Comparison of ENCODE assay signal across 1 cellular context in the genomic region with DNA sequence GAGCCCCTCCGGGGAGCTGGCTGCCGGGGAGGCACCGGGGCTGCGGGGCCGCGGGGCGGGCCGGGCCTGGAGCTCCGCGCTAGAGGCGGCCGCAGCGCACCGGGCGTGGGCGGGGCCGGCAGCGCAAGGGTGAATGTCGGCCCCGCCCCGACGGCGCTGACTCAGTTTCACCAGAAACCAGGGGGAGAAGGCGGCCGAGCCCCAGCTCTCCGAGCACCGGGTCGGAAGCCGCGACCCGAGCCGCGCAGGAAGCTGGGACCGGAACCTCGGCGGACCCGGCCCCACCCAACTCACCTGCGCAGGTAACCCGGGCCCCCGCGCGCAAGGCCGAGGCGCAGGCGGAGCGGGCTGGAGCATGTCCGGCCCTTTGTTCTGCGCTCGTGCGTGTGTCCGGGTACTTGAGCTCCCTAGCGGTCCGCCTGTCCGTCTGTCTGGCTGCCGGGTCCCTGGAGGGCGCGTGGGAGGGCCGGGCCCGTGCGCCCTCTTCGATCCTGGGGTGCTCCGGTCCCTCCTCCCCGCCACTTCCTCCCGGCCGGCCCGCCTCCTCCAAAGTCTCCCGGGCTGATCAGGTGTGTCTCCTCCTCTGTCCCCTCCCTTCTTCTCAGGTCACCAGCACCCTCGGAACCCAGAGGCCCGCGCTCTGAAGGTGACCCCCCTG.
TF ChIP-seq lines count a peak whose summit lies in the region.

A gene with protein sequence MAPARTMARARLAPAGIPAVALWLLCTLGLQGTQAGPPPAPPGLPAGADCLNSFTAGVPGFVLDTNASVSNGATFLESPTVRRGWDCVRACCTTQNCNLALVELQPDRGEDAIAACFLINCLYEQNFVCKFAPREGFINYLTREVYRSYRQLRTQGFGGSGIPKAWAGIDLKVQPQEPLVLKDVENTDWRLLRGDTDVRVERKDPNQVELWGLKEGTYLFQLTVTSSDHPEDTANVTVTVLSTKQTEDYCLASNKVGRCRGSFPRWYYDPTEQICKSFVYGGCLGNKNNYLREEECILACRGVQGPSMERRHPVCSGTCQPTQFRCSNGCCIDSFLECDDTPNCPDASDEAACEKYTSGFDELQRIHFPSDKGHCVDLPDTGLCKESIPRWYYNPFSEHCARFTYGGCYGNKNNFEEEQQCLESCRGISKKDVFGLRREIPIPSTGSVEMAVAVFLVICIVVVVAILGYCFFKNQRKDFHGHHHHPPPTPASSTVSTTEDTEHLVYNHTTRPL (plus strand): TSS at position 164 of the 658 bp plus-strand sequence. CDS start 507 bp downstream, outside the sequence.

TF ChIP-seq in IMR-90, 13 proteins besides CTCF, POLR2A, EP300 and RAD21:
- TF ChIP-seq RFX5 (IDR thresholded peaks at IDR 0.05; ENCODE audit: low read depth, low read length) (no peak), MXI1 (IDR thresholded peaks at IDR 0.05; ENCODE audit: borderline replicate concordance, low read depth, low read length) (no peak), RCOR1 (IDR thresholded peaks at IDR 0.05; ENCODE audit: insufficient replicate concordance, low read length) (no peak), CEBPB (IDR thresholded peaks at IDR 0.05; ENCODE audit: low read depth, low read length) (no peak), NFE2L2 (IDR thresholded peaks at IDR 0.05; ENCODE audit: low read depth, low read length) (no peak), MAFK (IDR thresholded peaks at IDR 0.05; ENCODE audit: low read depth, low read length) (no peak), FOS (IDR thresholded peaks at IDR 0.05; ENCODE audit: low read depth, low read length) (no peak), SMC3 (IDR thresholded peaks at IDR 0.05; ENCODE audit: low read depth, low read length) (no peak), BHLHE40 (IDR thresholded peaks at IDR 0.05; ENCODE audit: low read depth, low read length) (no peak)
- TF ChIP-seq, protein P1, sequence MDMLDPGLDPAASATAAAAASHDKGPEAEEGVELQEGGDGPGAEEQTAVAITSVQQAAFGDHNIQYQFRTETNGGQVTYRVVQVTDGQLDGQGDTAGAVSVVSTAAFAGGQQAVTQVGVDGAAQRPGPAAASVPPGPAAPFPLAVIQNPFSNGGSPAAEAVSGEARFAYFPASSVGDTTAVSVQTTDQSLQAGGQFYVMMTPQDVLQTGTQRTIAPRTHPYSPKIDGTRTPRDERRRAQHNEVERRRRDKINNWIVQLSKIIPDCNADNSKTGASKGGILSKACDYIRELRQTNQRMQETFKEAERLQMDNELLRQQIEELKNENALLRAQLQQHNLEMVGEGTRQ (IDR thresholded peaks at IDR 0.05; ENCODE audit: low read depth, low read length), result no peak
- TF ChIP-seq, protein P2, sequence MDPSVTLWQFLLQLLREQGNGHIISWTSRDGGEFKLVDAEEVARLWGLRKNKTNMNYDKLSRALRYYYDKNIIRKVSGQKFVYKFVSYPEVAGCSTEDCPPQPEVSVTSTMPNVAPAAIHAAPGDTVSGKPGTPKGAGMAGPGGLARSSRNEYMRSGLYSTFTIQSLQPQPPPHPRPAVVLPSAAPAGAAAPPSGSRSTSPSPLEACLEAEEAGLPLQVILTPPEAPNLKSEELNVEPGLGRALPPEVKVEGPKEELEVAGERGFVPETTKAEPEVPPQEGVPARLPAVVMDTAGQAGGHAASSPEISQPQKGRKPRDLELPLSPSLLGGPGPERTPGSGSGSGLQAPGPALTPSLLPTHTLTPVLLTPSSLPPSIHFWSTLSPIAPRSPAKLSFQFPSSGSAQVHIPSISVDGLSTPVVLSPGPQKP (IDR thresholded peaks at IDR 0.05; ENCODE audit: borderline replicate concordance, low read depth, low read length), result no peak
